14 cellular contexts compared by ENCODE assay signal in genomic region chr2:224954980-224955379, GRCh38.
DNase-seq lines count a peak whose midpoint lies in the region; ATAC-seq and TF ChIP-seq lines count a peak whose summit lies in the region.
"Had no signal": no experiment of that assay in that cellular context is flagged by ENCODE, and none has a peak within 500 bp of the region (broad histone marks: within the 10 kb centered on the region; RNA-seq: fewer than 3 reads in every experiment).

No MANE protein-coding gene starts in this region.

- H3K27me3 Mint-ChIP-seq in activated T-cell treated with anti-CD3 and anti-CD28 coated beads, Interleukin-2, amount 50 U/mL, for 72 hours (ENCODE audit: low read depth): no peaks in the 10 kb centered on the region
- H3K27me3 Mint-ChIP-seq in stimulated activated naive B cell treated with anti-CD40 and anti-IgM and Interleukin-4, amounts not matched to agents 10 μg/mL and 1 μg/mL and 100 μg/mL, for 72 hours: no peaks in the 10 kb centered on the region
- peaks cover 7% of the 10 kb centered on the region for H3K27me3 Mint-ChIP-seq in nephron progenitor cell (ENCODE audit: low read depth, poor library complexity)

- no peaks in the 10 kb centered on the region for H3K9me3 Mint-ChIP-seq in activated T-cell treated with anti-CD3 and anti-CD28 coated beads, Interleukin-2, amount 50 U/mL, for 72 hours
- H3K9me3 Mint-ChIP-seq in stimulated activated naive B cell treated with anti-CD40 and anti-IgM and Interleukin-4, amounts not matched to agents 10 μg/mL and 1 μg/mL and 100 μg/mL, for 72 hours: peaks cover 17 to 23% of the 10 kb centered on the region in 2 donors
- no peaks in the 10 kb centered on the region for H3K9me3 Mint-ChIP-seq in nephron progenitor cell

- peaks cover 2 to 6% of the 10 kb centered on the region in 2 donors for H3K36me3 Mint-ChIP-seq in activated T-cell treated with anti-CD3 and anti-CD28 coated beads, Interleukin-2, amount 50 U/mL, for 72 hours (ENCODE audit: insufficient read depth in 2 of 2)
- H3K36me3 Mint-ChIP-seq in stimulated activated naive B cell treated with anti-CD40 and anti-IgM and Interleukin-4, amounts not matched to agents 10 μg/mL and 1 μg/mL and 100 μg/mL, for 72 hours: peaks cover 50 to 71% of the 10 kb centered on the region in 2 donors
- H3K36me3 Mint-ChIP-seq in nephron progenitor cell (ENCODE audit: low read depth): no peaks in the 10 kb centered on the region

- peak overlapping the region; percentile 38 for H3K27ac Mint-ChIP-seq in activated T-cell treated with anti-CD3 and anti-CD28 coated beads, Interleukin-2, amount 50 U/mL, for 72 hours
- H3K27ac Mint-ChIP-seq in stimulated activated naive B cell treated with anti-CD40 and anti-IgM and Interleukin-4, amounts not matched to agents 10 μg/mL and 1 μg/mL and 100 μg/mL, for 72 hours: peak overlapping the region; percentile 43
- no peak overlapping the region for H3K27ac Mint-ChIP-seq in nephron progenitor cell

- TF ChIP-seq CTCF in nephron progenitor cell (IDR thresholded peaks at IDR 0.05): no peak

- peaks cover 97% of the 10 kb centered on the region for H3K4me1 Mint-ChIP-seq in activated T-cell treated with anti-CD3 and anti-CD28 coated beads, Interleukin-2, amount 50 U/mL, for 72 hours (ENCODE audit: low read depth)
- peaks cover 58 to 93% of the 10 kb centered on the region in 2 donors for H3K4me1 Mint-ChIP-seq in stimulated activated naive B cell treated with anti-CD40 and anti-IgM and Interleukin-4, amounts not matched to agents 10 μg/mL and 1 μg/mL and 100 μg/mL, for 72 hours
- H3K4me1 Mint-ChIP-seq in nephron progenitor cell: no peaks in the 10 kb centered on the region

- DNase-seq in activated T-cell treated with anti-CD3 and anti-CD28 coated beads, Interleukin-2, amount 50 U/mL, for 72 hours: no peak
- DNase-seq in activated T-cell treated with anti-CD3 and anti-CD28 coated beads, Interleukin-2, amount 50 U/mL, for 48 hours: no peak
- DNase-seq in NCI-H1930 (lab: John Stamatoyannopoulos, UW) (peak; percentile 11 to 29), dedifferentiated amniotic fluid mesenchymal stem cell (ENCODE audit: extremely low spot score) (no peak), nephron progenitor cell (no peak)
- DNase-seq in stimulated activated naive B cell treated with anti-CD40 and anti-IgM and Interleukin-4, amounts not matched to agents 10 μg/mL and 1 μg/mL and 100 μg/mL, for 72 hours: no peak
- DNase-seq: DND-41; hypothalamus; NCI-H1048; psoas muscle; stimulated activated CD4-positive, alpha-beta T cell treated with anti-CD3 and anti-CD28 coated beads, Interleukin-4, amount 100 ng/mL, for 4 hours; T-helper 1 cell had no signal

- peak overlapping the region in 1 of 2 donors; percentile 30 for H3K4me3 Mint-ChIP-seq in activated T-cell treated with anti-CD3 and anti-CD28 coated beads, Interleukin-2, amount 50 U/mL, for 72 hours
- H3K4me3 Mint-ChIP-seq in stimulated activated naive B cell treated with anti-CD40 and anti-IgM and Interleukin-4, amounts not matched to agents 10 μg/mL and 1 μg/mL and 100 μg/mL, for 72 hours: peak overlapping the region in 1 of 2 donors; percentile 7
- H3K4me3 Mint-ChIP-seq in nephron progenitor cell: no peak overlapping the region

- no peak for ATAC-seq in activated T-cell treated with anti-CD3 and anti-CD28 coated beads, Interleukin-2, amount 50 U/mL, for 72 hours (replicated peaks in 1 of 2)
- peak; percentile 36 for ATAC-seq in HG02759 (IDR thresholded peaks at IDR 0.05; ENCODE audit: unreplicated experiment)
- ATAC-seq in stimulated activated naive B cell treated with anti-CD40 and anti-IgM and Interleukin-4, amounts not matched to agents 10 μg/mL and 1 μg/mL and 100 μg/mL, for 72 hours (replicated peaks): no peak
- ATAC-seq in GM19467 (IDR thresholded peaks at IDR 0.05; ENCODE audit: unreplicated experiment): no peak
- ATAC-seq: psoas muscle had no signal

Comparison
In these comparisons a context has a peak if more than half of its experiments do, and no peak if none do; other contexts are left out.
1. DNase-seq: peak in NCI-H1930 (2 of 2); none in activated T-cell treated with anti-CD3 and anti-CD28 coated beads, Interleukin-2, amount 50 U/mL, for 72 hours (0 of 2), activated T-cell treated with anti-CD3 and anti-CD28 coated beads, Interleukin-2, amount 50 U/mL, for 48 hours (0 of 2), stimulated activated naive B cell treated with anti-CD40 and anti-IgM and Interleukin-4, amounts not matched to agents 10 μg/mL and 1 μg/mL and 100 μg/mL, for 72 hours (single experiment), dedifferentiated amniotic fluid mesenchymal stem cell (single experiment) and nephron progenitor cell (single experiment).